8 cellular contexts compared by ENCODE assay signal in genomic region chr10:32050145-32050544, GRCh38. TPM values are rescaled to one million over a fixed set of nuclear protein-coding genes. Genes with fewer than 3 reads are reported as not detected.
DNase-seq lines count a peak whose midpoint lies in the region; ATAC-seq and TF ChIP-seq lines count a peak whose summit lies in the region.

No MANE protein-coding gene starts in this region.

- no peak overlapping the region for H3K9ac ChIP-seq in mammary epithelial cell (ENCODE audit: insufficient read depth, low read length)

- H4K20me1 ChIP-seq in GM23338 (replicated peaks; ENCODE audit: insufficient read depth) (peaks cover 59% of the 10 kb centered on the region), mammary epithelial cell (ENCODE audit: insufficient read depth, low read length) (peaks cover 30% of the 10 kb centered on the region)

- peaks cover 1% of the 10 kb centered on the region for H3K27me3 Mint-ChIP-seq in GM23338 (ENCODE audit: insufficient read depth, low read depth, poor library complexity)
- H3K27me3 Mint-ChIP-seq in memory B cell, result no peaks in the 10 kb centered on the region

- H3K4me3 ChIP-seq in ACC112 (ENCODE audit: low read depth, low read length) (peak overlapping the region; percentile 4; the same call in 1 of the 2 replicates), GM23338 (peak overlapping the region; percentile 85), mammary epithelial cell (replicated peaks in 1 of 3; ENCODE audit: insufficient read depth in 1 of 3, low read depth in 2 of 3, low read length in 3 of 3) (no peak overlapping the region), stomach (no peak overlapping the region)

- no peaks in the 10 kb centered on the region for H3K9me2 ChIP-seq in GM23338 (ENCODE audit: insufficient read depth)

- H3K4me2 ChIP-seq in GM23338, result peak overlapping the region; percentile 88
- H3K4me2 ChIP-seq in mammary epithelial cell (ENCODE audit: insufficient read depth, low read depth, low read length), result peak overlapping the region; percentile 14

- WGBS in mammary epithelial cell (ENCODE audit: low coverage, missing lambda C conversion rate), result 70% methylated on average over 5 of the region's 5 CpGs
- 49 to 70% (median 57%) methylated on average over 5 of the region's 5 CpGs for WGBS in stomach, 5 donors

- TF ChIP-seq EP300 in stomach (IDR thresholded peaks at IDR 0.05), result no peak

- peaks cover 34% of the 10 kb centered on the region for H3K36me3 Mint-ChIP-seq in GM23338 (ENCODE audit: low read depth)
- peaks cover 19% of the 10 kb centered on the region for H3K36me3 Mint-ChIP-seq in memory B cell

- ATAC-seq in GM23338, result peak; percentile 68
- no peak for ATAC-seq in memory B cell (ENCODE audit: low read depth)
- ATAC-seq in GM19023 (IDR thresholded peaks at IDR 0.05; ENCODE audit: unreplicated experiment), result no peak
- ATAC-seq in HG02588 (IDR thresholded peaks at IDR 0.05; ENCODE audit: unreplicated experiment), result no peak

- no peak for TF ChIP-seq POLR2A in stomach (IDR thresholded peaks at IDR 0.05)

- no peaks in the 10 kb centered on the region for H3F3A ChIP-seq in GM23338 (replicated peaks; ENCODE audit: low read depth)

- H3K27me3 ChIP-seq in ACC112 (ENCODE audit: insufficient read depth, low read length) (no peaks in the 10 kb centered on the region), GM23338 (ENCODE audit: insufficient read depth) (no peaks in the 10 kb centered on the region), mammary epithelial cell (ENCODE audit: insufficient read depth, low read length) (no peaks in the 10 kb centered on the region), stomach (no peaks in the 10 kb centered on the region)

- H3K9me3 Mint-ChIP-seq in GM23338 (no peaks in the 10 kb centered on the region), memory B cell (no peaks in the 10 kb centered on the region)

- H3K4me1 ChIP-seq in ACC112 (ENCODE audit: control insufficient read depth, insufficient read depth, low read length, unreplicated experiment) (peaks cover 51% of the 10 kb centered on the region), GM23338 (ENCODE audit: insufficient read depth) (peaks cover 50% of the 10 kb centered on the region), mammary epithelial cell (ENCODE audit: insufficient read depth, low read length) (peaks cover 12% of the 10 kb centered on the region), stomach (peaks cover 31 to 95% (median 65%) of the 10 kb centered on the region in 4 donors)

- peak overlapping the region; percentile 89 for H3K27ac Mint-ChIP-seq in GM23338
- peak overlapping the region; percentile 81 for H3K27ac Mint-ChIP-seq in memory B cell

- in situ Hi-C loops in mammary epithelial cell (cut with MboI; ENCODE audit: low sequenced_read_pairs in 2 of 2), result loop anchor here (10.0 to 25.0 kb wide), 2 partner anchors 95 to 287 kb away; partner anchors contain the start of gene EPC1 (in 1 of the 2)

- CTCF ChIA-PET in mammary epithelial cell (lab: Charles Lee; ENCODE audit: low non-redundant PET), result interaction anchor here (0.6 kb wide), 1 partner anchor 907 kb away, joined by 3 read pairs; no protein-coding TSS in a partner anchor

- intact Hi-C loops in mammary epithelial cell (cut with micrococcal nuclease), result loop anchor here (5.0 kb wide), 1 partner anchor 142 kb away; no protein-coding TSS in a partner anchor
- intact Hi-C loops in stomach (cut with DNase I; ENCODE audit: low total_unique reads), result no loop called here

- no peak for TF ChIP-seq CTCF in GM23338 (conservative IDR thresholded peaks at IDR 0.05; ENCODE audit: low read depth in 2 of 2)
- no peak for TF ChIP-seq CTCF in mammary epithelial cell (conservative IDR thresholded peaks at IDR 0.05 in 1 of 2, IDR thresholded peaks at IDR 0.05 in 1 of 2; ENCODE audit: extremely low read depth in 1 of 2, insufficient read depth in 1 of 2, low read depth in 1 of 2, low read length in 2 of 2)
- no peak for TF ChIP-seq CTCF in stomach (IDR thresholded peaks at IDR 0.05)

- H3K4me3 Mint-ChIP-seq in GM23338 (peak overlapping the region; percentile 38), memory B cell (no peak overlapping the region)

- H3K27ac ChIP-seq in ACC112 (ENCODE audit: low read depth, low read length) (no peak overlapping the region), GM23338 (ENCODE audit: low read depth) (peak overlapping the region; percentile 84), mammary epithelial cell (ENCODE audit: insufficient read depth, low read depth, low read length) (no peak overlapping the region), stomach (peak overlapping the region in 1 of 5 donors; percentile 54)

- no TSS peak for BruUV-seq in mammary epithelial cell (replicated peaks; lab: Mats Ljungman, UMichigan)

- dilution Hi-C loops in mammary epithelial cell (cut with HindIII; ENCODE audit: low sequenced_read_pairs), result no loop called here

- H3K9me3 ChIP-seq in mammary epithelial cell (replicated peaks; ENCODE audit: insufficient read depth, low read length) (no peaks in the 10 kb centered on the region), stomach (no peaks in the 10 kb centered on the region)

- DNase-seq in GM23338 (ENCODE audit: low spot score), result peak; percentile 50
- no peak for DNase-seq in mammary epithelial cell
- DNase-seq in memory B cell (ENCODE audit: low spot score in 2 of 2), result no peak
- DNase-seq in NCI-H69 (lab: John Stamatoyannopoulos, UW), result no peak
- DNase-seq in stomach, result no peak

- H3K36me3 ChIP-seq in ACC112 (ENCODE audit: insufficient read depth, low read length), result peaks cover 31% of the 10 kb centered on the region
- H3K36me3 ChIP-seq in GM23338 (ENCODE audit: insufficient read depth), result peaks cover 22% of the 10 kb centered on the region
- H3K36me3 ChIP-seq in mammary epithelial cell (ENCODE audit: insufficient read depth, low read length), result peaks cover 17% of the 10 kb centered on the region
- peaks cover 13 to 31% (median 29%) of the 10 kb centered on the region in 4 donors for H3K36me3 ChIP-seq in stomach

- no peak overlapping the region for H2AFZ ChIP-seq in ACC112 (ENCODE audit: low read length, unreplicated experiment)
- H2AFZ ChIP-seq in GM23338, result no peak overlapping the region
- no peak overlapping the region for H2AFZ ChIP-seq in mammary epithelial cell (ENCODE audit: low read depth, low read length)

- H3K4me1 Mint-ChIP-seq in GM23338 (peaks cover 49% of the 10 kb centered on the region), memory B cell (peaks cover 49% of the 10 kb centered on the region)

- H3K79me2 ChIP-seq in ACC112 (ENCODE audit: control insufficient read depth, insufficient read depth, low read length, unreplicated experiment), result peaks cover 100% of the 10 kb centered on the region
- peaks cover 100% of the 10 kb centered on the region for H3K79me2 ChIP-seq in GM23338 (replicated peaks; ENCODE audit: insufficient read depth)
- peaks cover 99% of the 10 kb centered on the region for H3K79me2 ChIP-seq in mammary epithelial cell (ENCODE audit: insufficient read depth, low read length)

TF ChIP-seq in GM23338, 12 proteins besides CTCF, POLR2A, EP300 and RAD21 (continues in another document):
- no peak for TF ChIP-seq CREB1 (CRISPR knock-in tag; IDR thresholded peaks at IDR 0.05; ENCODE audit: low read depth)

RNA-seq across cellular contexts. Expression of gene KIF5B, which starts 6.1 kb away (rescaled TPM):
- total RNA-seq in GM23338 (2014; rRNA removed; shearing (Covaris generic)), result 81.8 and 86.4 TPM in 2 replicates
- polyA plus RNA-seq in GM23338 (2016; fragmentation: Nextera tagmentation; extraction: Ambion mirVana) (49.5 and 63.5 TPM in 2 replicates), mammary epithelial cell (50.3 TPM), stomach (10 to 100 TPM; 25.1 to 48.3 (median 45.1) TPM)
- total RNA-seq in mammary epithelial cell (100 to 1,000 TPM; 146 to 168 TPM), stomach (100 to 1,000 TPM in 2 of 5 donors, 10 to 100 TPM in 3; 61.8 to 145 (median 71.4) TPM)
- 62.2 TPM for polyA minus RNA-seq in mammary epithelial cell

Comparison
In these comparisons a context has a peak if more than half of its experiments do, and no peak if none do; other contexts are left out.
1. H3K4me3 ChIP-seq: peak in ACC112 (single experiment) and GM23338 (single experiment); none in mammary epithelial cell (0 of 3) and stomach (0 of 4).